In the genomic region with DNA sequence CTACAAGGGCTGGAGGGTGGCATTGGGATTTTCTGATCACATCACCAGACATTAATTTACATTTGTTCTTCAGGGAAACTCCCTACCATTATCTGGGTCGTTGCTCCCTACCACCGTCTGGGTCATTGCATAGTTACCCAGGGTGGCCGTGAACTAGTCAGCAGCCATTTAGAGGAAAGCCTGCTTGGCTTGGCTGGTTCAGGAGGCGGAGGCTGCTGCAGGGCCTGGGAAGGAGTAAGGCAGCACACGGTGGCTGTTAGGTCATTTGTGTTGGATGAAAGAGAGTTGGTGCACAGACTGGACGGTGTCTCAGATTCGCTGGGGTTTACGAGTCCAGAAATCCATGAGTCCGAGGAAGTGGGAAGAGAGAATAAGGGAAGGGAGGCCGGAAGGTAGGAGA, we compare ENCODE assay signal across 9 cellular contexts. TPM values are rescaled to one million over a fixed set of nuclear protein-coding genes. Genes with fewer than 3 reads are reported as not detected.
DNase-seq lines count a peak whose midpoint lies in the region; ATAC-seq and TF ChIP-seq lines count a peak whose summit lies in the region.
"Had no signal": no experiment of that assay in that cellular context is flagged by ENCODE, and none has a peak within 500 bp of the region (broad histone marks: within the 10 kb centered on the region; RNA-seq: fewer than 3 reads in every experiment).

No MANE protein-coding gene starts in this region.

- no peak for TF ChIP-seq EP300 in gastroesophageal sphincter (IDR thresholded peaks at IDR 0.05)

- peak; percentile 52 for DNase-seq in GM13977 (ENCODE audit: low spot score)
- DNase-seq in right lobe of liver, result peak in 1 of 3 donors; percentile 70
- no peak for DNase-seq in testis
- DNase-seq in caudate nucleus (lab: John Stamatoyannopoulos, UW), result no peak
- no peak for DNase-seq in NCI-H2107 (lab: John Stamatoyannopoulos, UW)
- DNase-seq: midbrain had no signal

- H3K36me3 ChIP-seq in OCI-LY1 (ENCODE audit: insufficient read depth, low read length) (peaks cover 9% of the 10 kb centered on the region; the same call in 1 of the 2 replicates), right lobe of liver (no peaks in the 10 kb centered on the region), testis (ENCODE audit: low read depth, missing control alignments) (no peaks in the 10 kb centered on the region), gastroesophageal sphincter (no peaks in the 10 kb centered on the region)

- no peak overlapping the region for H2AFZ ChIP-seq in OCI-LY1 (ENCODE audit: low read length)

- ATAC-seq in GM21529 (IDR thresholded peaks at IDR 0.05; ENCODE audit: unreplicated experiment) (peak; percentile 42), right lobe of liver (peak; percentile 82 to 95 (median 88)), gastroesophageal sphincter (no peak)

- peak overlapping the region; percentile 35; the same call in 1 of the 2 replicates for H3K4me2 ChIP-seq in OCI-LY1 (ENCODE audit: low read length)

- no peaks in the 10 kb centered on the region for H3F3A ChIP-seq in OCI-LY1 (ENCODE audit: insufficient read depth, low read length)

- H4K20me1 ChIP-seq in OCI-LY1 (ENCODE audit: insufficient read depth, low read length), result no peaks in the 10 kb centered on the region

- TF ChIP-seq POLR2A in right lobe of liver (IDR thresholded peaks at IDR 0.05) (no peak), testis (IDR thresholded peaks at IDR 0.05) (no peak), gastroesophageal sphincter (IDR thresholded peaks at IDR 0.05) (no peak)

- no peaks in the 10 kb centered on the region for H3K9me3 ChIP-seq in OCI-LY1 (ENCODE audit: low read length)
- no peaks in the 10 kb centered on the region for H3K9me3 ChIP-seq in right lobe of liver
- H3K9me3 ChIP-seq in testis, result no peaks in the 10 kb centered on the region
- no peaks in the 10 kb centered on the region for H3K9me3 ChIP-seq in gastroesophageal sphincter

- H3K9ac ChIP-seq in OCI-LY1 (ENCODE audit: low read length), result peak overlapping the region; percentile 6; the same call in 1 of the 2 replicates

- intact Hi-C loops in right lobe of liver (cut with DNase I) (no loop called here), testis (cut with DNase I; ENCODE audit: low total_unique reads) (no loop called here)

- H3K4me1 ChIP-seq in OCI-LY1 (ENCODE audit: insufficient read depth, low read length, severe bottlenecking), result peaks cover 64% of the 10 kb centered on the region
- peaks cover 0 to 28% (median 11%) of the 10 kb centered on the region in 4 donors for H3K4me1 ChIP-seq in right lobe of liver
- peaks cover 28% of the 10 kb centered on the region for H3K4me1 ChIP-seq in testis
- H3K4me1 ChIP-seq in gastroesophageal sphincter, result peaks cover 9 to 91% (median 28%) of the 10 kb centered on the region in 3 donors

- in situ Hi-C loops in GM13977 (cut with MboI; ENCODE audit: low pct_unique_long_range_greater_than_20kb, low sequenced_read_pairs, unreplicated experiment), result no loop called here

- TF ChIP-seq CTCF in GM13977 (IDR thresholded peaks at IDR 0.05; ENCODE audit: extremely low read depth, insufficient read depth, missing control alignments), result no peak
- TF ChIP-seq CTCF in OCI-LY1 (IDR thresholded peaks at IDR 0.05; ENCODE audit: low read length), result no peak
- no peak for TF ChIP-seq CTCF in right lobe of liver (IDR thresholded peaks at IDR 0.05)
- no peak for TF ChIP-seq CTCF in testis (IDR thresholded peaks at IDR 0.05)
- TF ChIP-seq CTCF in gastroesophageal sphincter (IDR thresholded peaks at IDR 0.05), result no peak

- H3K27ac ChIP-seq in OCI-LY1 (ENCODE audit: low read depth, low read length, poor library complexity, severe bottlenecking) (peak overlapping the region; percentile 42), right lobe of liver (peak overlapping the region in 1 of 3 donors; percentile 13), testis (no peak overlapping the region), gastroesophageal sphincter (no peak overlapping the region), caudate nucleus (ENCODE audit: low read depth, low read length) (no peak overlapping the region)

- WGBS in right lobe of liver (ENCODE audit: insufficient coverage, low coverage, low lambda C conversion rate, missing lambda C conversion rate), result 39% methylated on average over 10 of the region's 10 CpGs
- WGBS in testis, 2 donors, result 52 to 65% methylated on average over 10 of the region's 10 CpGs
- WGBS in gastroesophageal sphincter (ENCODE audit: low coverage in 1 of 2), 2 donors, result 54 to 75% methylated on average over 5 to 6 of the region's 10 CpGs

- no peaks in the 10 kb centered on the region for H3K9me2 ChIP-seq in OCI-LY1 (ENCODE audit: low read depth, low read length)

- no peak overlapping the region for H3K4me3 ChIP-seq in OCI-LY1 (ENCODE audit: low read depth, low read length, poor library complexity, severe bottlenecking)
- H3K4me3 ChIP-seq in right lobe of liver, result no peak overlapping the region
- H3K4me3 ChIP-seq in testis, result no peak overlapping the region
- H3K4me3 ChIP-seq in gastroesophageal sphincter, result no peak overlapping the region

- no peaks in the 10 kb centered on the region for H3K27me3 ChIP-seq in OCI-LY1 (ENCODE audit: insufficient read depth, low read length)
- no peaks in the 10 kb centered on the region for H3K27me3 ChIP-seq in right lobe of liver
- H3K27me3 ChIP-seq in testis, result no peaks in the 10 kb centered on the region
- H3K27me3 ChIP-seq in gastroesophageal sphincter, result no peaks in the 10 kb centered on the region

- H3K79me2 ChIP-seq in OCI-LY1 (ENCODE audit: insufficient read depth, low read length), result peaks cover 98% of the 10 kb centered on the region

RNA-seq across cellular contexts. Expression of gene ARID1B, which starts 17.8 kb away (rescaled TPM):
- total RNA-seq in right lobe of liver, result 10 to 100 TPM; 23.2 to 35.3 (median 30.7) TPM
- 100 to 1,000 TPM; 103 to 126 TPM for total RNA-seq in testis
- 26.2 TPM for polyA plus RNA-seq in testis (ENCODE audit: insufficient read depth, low read depth, low replicate concordance)
- total RNA-seq in gastroesophageal sphincter, result 100 to 1,000 TPM in 1 of 4 donors, 10 to 100 TPM in 3; 40.0 to 106 (median 79.7) TPM
